8 cellular contexts compared by ENCODE assay signal in the genomic region with DNA sequence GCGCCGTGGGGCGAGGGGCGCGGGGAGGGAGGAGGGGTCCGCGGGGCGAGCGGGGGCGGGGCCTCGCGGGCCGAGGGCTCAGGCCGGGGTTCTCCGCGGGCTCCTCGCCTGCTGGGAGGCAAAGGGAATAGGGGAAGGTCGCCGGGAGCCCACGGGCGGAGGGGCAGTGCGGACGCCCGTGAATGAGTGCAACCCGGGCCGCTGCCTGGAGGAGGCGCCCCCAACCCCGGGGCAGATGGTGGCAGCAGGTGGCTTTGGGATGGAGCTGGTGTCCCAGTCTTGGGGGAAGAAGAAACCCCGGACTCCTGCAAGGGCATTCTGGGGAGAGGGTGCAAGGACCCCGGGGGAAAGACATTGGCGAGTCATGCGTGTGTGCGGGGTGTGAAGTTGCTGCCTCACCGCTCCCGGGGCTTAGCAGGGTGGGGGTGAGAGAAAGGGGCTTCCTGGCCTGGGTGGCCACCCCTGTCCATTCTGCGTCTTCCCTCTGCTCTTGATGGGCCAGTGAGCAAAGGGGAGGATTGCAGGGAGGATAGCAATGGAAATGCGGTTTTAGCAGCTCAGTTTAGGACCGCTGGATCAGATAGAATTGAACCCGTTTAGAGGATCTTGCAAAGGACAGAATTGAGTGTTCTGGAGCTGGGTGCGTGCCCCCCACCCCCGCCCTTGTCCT. TPM values are rescaled to one million over a fixed set of nuclear protein-coding genes. Genes with fewer than 3 reads are reported as not detected.
A peak's percentile ranks its signal among the peaks of the same experiment; 100 is the strongest.
DNase-seq lines count a peak whose midpoint lies in the region; ATAC-seq, FAIRE-seq and TF ChIP-seq lines count a peak whose summit lies in the region.

No MANE protein-coding gene starts in this region.

- H3K27me3 ChIP-seq in DND-41 (ENCODE audit: insufficient read depth, low read length, poor library complexity), result peaks cover 15% of the 10 kb centered on the region
- no peaks in the 10 kb centered on the region for H3K27me3 ChIP-seq in MM.1S (replicated peaks; ENCODE audit: insufficient read depth, low read length)
- peaks cover 3 to 28% of the 10 kb centered on the region in 2 experiments; a peak in 4 of 5 replicates for H3K27me3 ChIP-seq in HepG2 (ENCODE audit: control insufficient read depth in 1 of 2, insufficient read depth in 2 of 2, low read length in 2 of 2)
- H3K27me3 ChIP-seq in suprapubic skin, result no peaks in the 10 kb centered on the region

- WGBS in HepG2 (ENCODE audit: low lambda C conversion rate), result 5% methylated on average over 40 of the region's 41 CpGs
- WGBS in suprapubic skin, result 5% methylated on average over 15 of the region's 41 CpGs

- peak; percentile 28; the same call in 2 of the 3 replicates for ATAC-seq in DND-41 (ENCODE audit: insufficient read depth, low read depth)
- peak; percentile 7 for ATAC-seq in GM21576 (IDR thresholded peaks at IDR 0.05; ENCODE audit: unreplicated experiment)
- peak; percentile 44 for ATAC-seq in HepG2

- peaks cover 27% of the 10 kb centered on the region for H3K4me1 ChIP-seq in DND-41 (ENCODE audit: insufficient read depth, low read length)
- peaks cover 3% of the 10 kb centered on the region for H3K4me1 ChIP-seq in MM.1S (ENCODE audit: low read length)
- H3K4me1 ChIP-seq in HepG2 (ENCODE audit: insufficient read depth, low read length), result peaks cover 39% of the 10 kb centered on the region
- H3K4me1 ChIP-seq in suprapubic skin, result peaks cover 45% of the 10 kb centered on the region

- intact Hi-C loops in HepG2 (cut with micrococcal nuclease; ENCODE audit: unreplicated experiment), result loop anchor here (2.0 kb wide), 1 partner anchor 59 kb away; no protein-coding TSS in a partner anchor

- H3K9me2 ChIP-seq in MM.1S (replicated peaks; ENCODE audit: insufficient read depth, low read length), result no peaks in the 10 kb centered on the region

- in situ Hi-C loops in HepG2 (cut with HindIII; ENCODE audit: extremely low pct_ligation_motif_present, low pct_unique_long_range_greater_than_20kb), result no loop called here

- DNase-seq in DND-41 (no peak), MM.1S (no peak), HepG2 (ENCODE audit: low spot score) (no peak), suprapubic skin (ENCODE audit: low spot score in 2 of 2) (peak in 1 of 2 donors; percentile 71), NCI-H774 (lab: John Stamatoyannopoulos, UW) (no peak), HT-29 (ENCODE audit: low spot score) (no peak)

- TF ChIP-seq EP300 in HepG2 (IDR thresholded peaks at IDR 0.05; ENCODE audit: low read depth in 2 of 2, low read length in 2 of 2) (no peak), HepG2 (CRISPR knock-in tag; IDR thresholded peaks at IDR 0.05; ENCODE audit: borderline replicate concordance) (no peak), suprapubic skin (IDR thresholded peaks at IDR 0.05) (no peak)

- peak overlapping the region; percentile 70 to 95 (median 85) for H3K27ac Mint-ChIP-seq in brain

- no peaks in the 10 kb centered on the region for H3K27me3 Mint-ChIP-seq in brain

- H3K79me2 ChIP-seq in DND-41 (ENCODE audit: insufficient read depth, low read length) (no peaks in the 10 kb centered on the region), MM.1S (ENCODE audit: low read length) (no peaks in the 10 kb centered on the region), HepG2 (ENCODE audit: insufficient read depth, low read length) (no peaks in the 10 kb centered on the region)

- no peak for FAIRE-seq in HepG2 (lab: Jason Lieb, UNC)

- H3K36me3 ChIP-seq in DND-41 (ENCODE audit: insufficient read depth, low read length), result no peaks in the 10 kb centered on the region
- H3K36me3 ChIP-seq in MM.1S (replicated peaks; ENCODE audit: insufficient read depth, low read length), result no peaks in the 10 kb centered on the region
- no peaks in the 10 kb centered on the region for H3K36me3 ChIP-seq in HepG2 (replicated peaks in 1 of 2; ENCODE audit: control insufficient read depth in 1 of 2, insufficient read depth in 2 of 2, low read length in 2 of 2)
- peaks cover 9% of the 10 kb centered on the region for H3K36me3 ChIP-seq in suprapubic skin

- H3K27ac ChIP-seq in DND-41 (ENCODE audit: low read length) (0 out of 2 replicates have a peak overlapping the region, but pooled peaks have one; percentile 44), MM.1S (ENCODE audit: low read length) (peak overlapping the region; percentile 81), HepG2 (ENCODE audit: extremely low read length, insufficient read depth, low read length) (no peak overlapping the region), suprapubic skin (peak overlapping the region; percentile 86)

- POLR2A ChIA-PET in HepG2 (lab: Yijun Ruan, JAX), result interaction anchor here (1.0 to 3.4 kb wide), 5 partner anchors 17 to 51 kb away, joined by 3 to 28 read pairs (median 7); partner anchors contain the start of gene ZDHHC7

- BruUV-seq in HepG2 (replicated peaks; lab: Mats Ljungman, UMichigan), result no TSS peak

- H3K9me3 Mint-ChIP-seq in brain, result peaks cover 0 to 2% (median 0%) of the 10 kb centered on the region in 5 experiments

- H3K36me3 Mint-ChIP-seq in brain, result peaks cover 17% of the 10 kb centered on the region

- TF ChIP-seq POLR2A in HepG2 (IDR thresholded peaks at IDR 0.05; ENCODE audit: insufficient read depth in 1 of 2, low read depth in 2 of 2, low read length in 2 of 2), result no peak
- no peak for TF ChIP-seq POLR2A in suprapubic skin (IDR thresholded peaks at IDR 0.05)

- H3K9me3 ChIP-seq in DND-41 (ENCODE audit: insufficient read depth, low read length, severe bottlenecking) (no peaks in the 10 kb centered on the region), MM.1S (replicated peaks; ENCODE audit: insufficient read depth, low read length) (no peaks in the 10 kb centered on the region), HepG2 (ENCODE audit: low read length) (no peaks in the 10 kb centered on the region), suprapubic skin (no peaks in the 10 kb centered on the region)

- H2AFZ ChIP-seq in DND-41 (ENCODE audit: low read depth, low read length), result peak overlapping the region; percentile 96
- H2AFZ ChIP-seq in MM.1S (ENCODE audit: low read length), result peak overlapping the region; percentile 58
- H2AFZ ChIP-seq in HepG2 (ENCODE audit: low read length), result no peak overlapping the region

- peaks cover 43% of the 10 kb centered on the region for H3K4me1 Mint-ChIP-seq in brain

- no peak for TF ChIP-seq RAD21 in HepG2 (CRISPR knock-in tag; IDR thresholded peaks at IDR 0.05)

- H3K4me3 Mint-ChIP-seq in brain, result peak overlapping the region; percentile 88 to 95 (median 91)

- CTCF ChIA-PET in HepG2 (lab: Yijun Ruan, JAX; ENCODE audit: low intra/inter-chr PET ratio, low total read pairs), result no interaction called here

- H3K4me2 ChIP-seq in DND-41 (ENCODE audit: insufficient read depth, low read length), result peak overlapping the region; percentile 89
- peak overlapping the region; percentile 95 for H3K4me2 ChIP-seq in MM.1S (ENCODE audit: low read depth, low read length)
- H3K4me2 ChIP-seq in HepG2 (ENCODE audit: low read depth, low read length), result peak overlapping the region; percentile 74

- TF ChIP-seq CTCF in DND-41 (IDR thresholded peaks at IDR 0.05; ENCODE audit: borderline replicate concordance, extremely low read depth, low read length, poor library complexity, severe bottlenecking) (peak; percentile 47), MM.1S (IDR thresholded peaks at IDR 0.05; ENCODE audit: low read length) (peak; percentile 34), brain (conservative IDR thresholded peaks at IDR 0.05) (peak in 1 of 2 experiments; percentile 13), HepG2 (CRISPR knock-in tag; IDR thresholded peaks at IDR 0.05) (peak; percentile 23; the same call in 1 of the 2 replicates), suprapubic skin (IDR thresholded peaks at IDR 0.05) (no peak)

- H3F3A ChIP-seq in MM.1S (ENCODE audit: insufficient read depth, low read length), result peaks cover 16% of the 10 kb centered on the region

- H3K4me3 ChIP-seq in DND-41 (ENCODE audit: low read depth in 1 of 2, low read length in 2 of 2) (peak overlapping the region; percentile 38 to 94; a peak in 3 of 4 replicates), MM.1S (ENCODE audit: low read length) (peak overlapping the region; percentile 65), HepG2 (replicated peaks in 1 of 3; ENCODE audit: insufficient read depth in 1 of 3, low read depth in 2 of 3, low read length in 3 of 3) (peak overlapping the region; percentile 65 to 77 (median 69)), suprapubic skin (peak overlapping the region; percentile 76)

- H3K9ac ChIP-seq in DND-41 (ENCODE audit: low read depth, low read length) (peak overlapping the region; percentile 71), MM.1S (ENCODE audit: low read length) (peak overlapping the region; percentile 76), HepG2 (ENCODE audit: insufficient read depth, low read depth, low read length) (peak overlapping the region; percentile 47; the same call in 1 of the 2 replicates)

- no peaks in the 10 kb centered on the region for H4K20me1 ChIP-seq in DND-41 (ENCODE audit: insufficient read depth, low read length)
- H4K20me1 ChIP-seq in MM.1S (ENCODE audit: insufficient read depth, low read length), result no peaks in the 10 kb centered on the region
- H4K20me1 ChIP-seq in HepG2 (ENCODE audit: insufficient read depth, low read length), result no peaks in the 10 kb centered on the region

RNA-seq across cellular contexts. Expression of gene KIAA0513, which starts 0.5 kb away (rescaled TPM):
- polyA plus RNA-seq in brain (ENCODE audit: insufficient read depth, low read depth, low replicate concordance) (18.2 TPM), HepG2 (2011; rRNA removed) (1.8 and 2.4 TPM in 2 replicates)
- total RNA-seq in HepG2 (2016; rRNA removed; fragmentation: Illumina TruSeq; extraction: Trizol) (1.5 and 1.8 TPM in 2 replicates), suprapubic skin (10 to 100 TPM; 23.7 to 32.3 (median 26.6) TPM)
- 0.62 and 0.91 TPM in 2 replicates for total RNA-seq in HepG2 (2016; cell fraction: cytosol; rRNA removed; fragmentation: Illumina TruSeq; extraction: Trizol; ENCODE audit: low read depth)
- 1.5 and 1.7 TPM in 2 replicates for total RNA-seq in HepG2 (2016; cell fraction: insoluble cytoplasmic fraction; rRNA removed; fragmentation: Illumina TruSeq; extraction: Trizol)
- total RNA-seq in HepG2 (2016; cell fraction: membrane; rRNA removed; fragmentation: Illumina TruSeq; extraction: Trizol), result 0.99 and 1.1 TPM in 2 replicates
- 0.75 and 1.6 TPM in 2 replicates for total RNA-seq in HepG2 (2016; cell fraction: nucleus; rRNA removed; fragmentation: Illumina TruSeq; extraction: Trizol)
- 1.6 and 2.3 TPM in 2 replicates for polyA plus RNA-seq in HepG2 (2011; cell fraction: cytosol; rRNA removed)
- 6.1 and 6.2 TPM in 2 replicates for polyA plus RNA-seq in HepG2 (2011; cell fraction: nucleus; rRNA removed)
- polyA plus RNA-seq in HepG2 (2012), result 1.6 and 2.5 TPM in 2 replicates
- polyA plus RNA-seq in HepG2 (2016; cell fraction: cytosol; fragmentation: Illumina TruSeq; extraction: Trizol; ENCODE audit: low read depth), result 0.47 and 1.2 TPM in 2 replicates
- polyA plus RNA-seq in HepG2 (2016; cell fraction: insoluble cytoplasmic fraction; fragmentation: Illumina TruSeq; extraction: Trizol; ENCODE audit: low read depth), result 1.3 and 1.5 TPM in 2 replicates
- polyA plus RNA-seq in HepG2 (2016; cell fraction: membrane; fragmentation: Illumina TruSeq; extraction: Trizol; ENCODE audit: low read depth), result 0.90 and 1.2 TPM in 2 replicates
- polyA plus RNA-seq in HepG2 (2016; cell fraction: nucleus; fragmentation: Illumina TruSeq; extraction: Trizol; ENCODE audit: insufficient read depth, low read depth), result 1.4 and 2.0 TPM in 2 replicates
- polyA minus RNA-seq in HepG2 (2011; rRNA and poly(A)+ RNA removed; ENCODE audit: low replicate concordance), result 1.2 and 3.4 TPM in 2 replicates
- polyA minus RNA-seq in HepG2 (2011; cell fraction: cytosol; rRNA and poly(A)+ RNA removed), result 0.99 and 1.8 TPM in 2 replicates
- 3.6 and 5.5 TPM in 2 replicates for polyA minus RNA-seq in HepG2 (2011; cell fraction: nucleus; rRNA and poly(A)+ RNA removed)
- 0.91 and 1.2 TPM in 2 replicates for total RNA-seq in HT-29 (2014; rRNA removed; shearing (Covaris generic))

RNA-seq across cellular contexts. Expression of gene ZDHHC7, which starts 16.8 kb away (rescaled TPM):
- polyA plus RNA-seq in brain (ENCODE audit: insufficient read depth, low read depth, low replicate concordance) (18.0 TPM), HepG2 (2011; rRNA removed) (67.6 and 79.2 TPM in 2 replicates)
- total RNA-seq in HepG2 (2016; rRNA removed; fragmentation: Illumina TruSeq; extraction: Trizol) (39.6 and 46.8 TPM in 2 replicates), suprapubic skin (10 to 100 TPM; 45.9 to 65.5 (median 54.3) TPM)
- 7.0 and 8.2 TPM in 2 replicates for total RNA-seq in HepG2 (2016; cell fraction: cytosol; rRNA removed; fragmentation: Illumina TruSeq; extraction: Trizol; ENCODE audit: low read depth)
- total RNA-seq in HepG2 (2016; cell fraction: insoluble cytoplasmic fraction; rRNA removed; fragmentation: Illumina TruSeq; extraction: Trizol), result 36.4 and 48.1 TPM in 2 replicates
- total RNA-seq in HepG2 (2016; cell fraction: membrane; rRNA removed; fragmentation: Illumina TruSeq; extraction: Trizol), result 31.2 and 33.2 TPM in 2 replicates
- total RNA-seq in HepG2 (2016; cell fraction: nucleus; rRNA removed; fragmentation: Illumina TruSeq; extraction: Trizol), result 34.5 and 37.8 TPM in 2 replicates
- 96.7 and 128 TPM in 2 replicates for polyA plus RNA-seq in HepG2 (2011; cell fraction: cytosol; rRNA removed)
- polyA plus RNA-seq in HepG2 (2011; cell fraction: nucleus; rRNA removed), result 127 and 132 TPM in 2 replicates
- 56.5 and 63.5 TPM in 2 replicates for polyA plus RNA-seq in HepG2 (2012)
- polyA plus RNA-seq in HepG2 (2016; cell fraction: cytosol; fragmentation: Illumina TruSeq; extraction: Trizol; ENCODE audit: low read depth), result 4.1 and 4.9 TPM in 2 replicates
- 35.0 and 37.7 TPM in 2 replicates for polyA plus RNA-seq in HepG2 (2016; cell fraction: insoluble cytoplasmic fraction; fragmentation: Illumina TruSeq; extraction: Trizol; ENCODE audit: low read depth)
- polyA plus RNA-seq in HepG2 (2016; cell fraction: membrane; fragmentation: Illumina TruSeq; extraction: Trizol; ENCODE audit: low read depth), result 18.0 and 19.5 TPM in 2 replicates
- polyA plus RNA-seq in HepG2 (2016; cell fraction: nucleus; fragmentation: Illumina TruSeq; extraction: Trizol; ENCODE audit: insufficient read depth, low read depth), result 57.2 and 68.7 TPM in 2 replicates
- polyA minus RNA-seq in HepG2 (2011; rRNA and poly(A)+ RNA removed; ENCODE audit: low replicate concordance), result 49.1 and 145 TPM in 2 replicates
- polyA minus RNA-seq in HepG2 (2011; cell fraction: cytosol; rRNA and poly(A)+ RNA removed), result 43.3 and 54.9 TPM in 2 replicates
- polyA minus RNA-seq in HepG2 (2011; cell fraction: nucleus; rRNA and poly(A)+ RNA removed), result 53.7 and 58.9 TPM in 2 replicates
- total RNA-seq in HT-29 (2014; rRNA removed; shearing (Covaris generic)), result 40.1 and 40.3 TPM in 2 replicates

Comparison
In these comparisons a context has a peak if more than half of its experiments do, and no peak if none do; other contexts are left out.
1. CTCF ChIP-seq: peak in DND-41 (single experiment), MM.1S (single experiment) and HepG2 (single experiment); none in suprapubic skin (0 of 2).
2. Peak in every context shown above with its lines, with median percentiles within 50 percentile points of each other: ATAC-seq, H3K4me2 ChIP-seq, H3K4me3 ChIP-seq and H3K9ac ChIP-seq.